8 cellular contexts compared by ENCODE assay signal in genomic region chr4:106809083-106809482, GRCh38.
DNase-seq lines count a peak whose midpoint lies in the region; TF ChIP-seq lines count a peak whose summit lies in the region.

No MANE protein-coding gene starts in this region.

- peaks cover 3% of the 10 kb centered on the region; the same call in 1 of the 2 replicates for H3K27me3 ChIP-seq in SJCRH30
- H3K27me3 ChIP-seq in CD8-positive, alpha-beta memory T cell (ENCODE audit: insufficient read depth, low read length, poor library complexity, severe bottlenecking), result no peaks in the 10 kb centered on the region

- peaks cover 24% of the 10 kb centered on the region for H3K4me1 Mint-ChIP-seq in HFFc6 (ENCODE audit: low read depth)
- no peaks in the 10 kb centered on the region for H3K4me1 Mint-ChIP-seq in CD8-positive, alpha-beta memory T cell

- peaks cover 1% of the 10 kb centered on the region; the same call in 1 of the 2 replicates for H3K27me3 Mint-ChIP-seq in HFFc6 (ENCODE audit: insufficient read depth)
- no peaks in the 10 kb centered on the region for H3K27me3 Mint-ChIP-seq in CD8-positive, alpha-beta memory T cell

- no peak overlapping the region for H3K4me3 Mint-ChIP-seq in HFFc6
- no peak overlapping the region for H3K4me3 Mint-ChIP-seq in CD8-positive, alpha-beta memory T cell

- CTCF ChIA-PET in CD8-positive, alpha-beta memory T cell (lab: Charles Lee), result no interaction called here

- no peaks in the 10 kb centered on the region for H3K36me3 ChIP-seq in SJCRH30
- H3K36me3 ChIP-seq in CD8-positive, alpha-beta memory T cell (ENCODE audit: insufficient read depth, low read length), result no peaks in the 10 kb centered on the region

- no peaks in the 10 kb centered on the region for H3K36me3 Mint-ChIP-seq in HFFc6 (ENCODE audit: low read depth)
- no peaks in the 10 kb centered on the region for H3K36me3 Mint-ChIP-seq in CD8-positive, alpha-beta memory T cell

- DNase-seq in AG09309 (ENCODE audit: low read depth) (no peak), HFFc6 (peak; percentile 67), SJCRH30 (peak; percentile 5 to 51), hepatic stellate cell (ENCODE audit: low spot score) (peak; percentile 7), ecto neural progenitor cell (ENCODE audit: low spot score) (no peak)
- no peak for DNase-seq in stimulated activated CD4-positive, alpha-beta T cell treated with anti-CD3 and anti-CD28 coated beads, Interleukin-15, amount 100 ng/mL, for 24 hours
- no peak for DNase-seq in stimulated activated naive CD4-positive, alpha-beta T cell treated with Interleukin-2 at 50 U/mL for 16 hours (lab: John Stamatoyannopoulos, UW)
- DNase-seq in CD8-positive, alpha-beta memory T cell, result no peak

- no peak overlapping the region for H3K4me3 ChIP-seq in AG09309 (ENCODE audit: control insufficient read depth, low read depth, low read length)
- no peak overlapping the region for H3K4me3 ChIP-seq in SJCRH30
- no peak overlapping the region for H3K4me3 ChIP-seq in CD8-positive, alpha-beta memory T cell (ENCODE audit: low read length)

- TF ChIP-seq CTCF in AG09309 (IDR thresholded peaks at IDR 0.05; ENCODE audit: control insufficient read depth, insufficient read depth, low read depth, low read length, missing control alignments), result peak; percentile 63
- TF ChIP-seq CTCF in HFFc6 (IDR thresholded peaks at IDR 0.05), result peak; percentile 76

- POLR2A ChIA-PET in CD8-positive, alpha-beta memory T cell (lab: Charles Lee), result no interaction called here

- H3K4me1 ChIP-seq in SJCRH30, result no peaks in the 10 kb centered on the region
- H3K4me1 ChIP-seq in CD8-positive, alpha-beta memory T cell (ENCODE audit: insufficient read depth, low read length), result no peaks in the 10 kb centered on the region

- H3K27ac Mint-ChIP-seq in HFFc6, result no peak overlapping the region
- H3K27ac Mint-ChIP-seq in CD8-positive, alpha-beta memory T cell, result no peak overlapping the region

- no peaks in the 10 kb centered on the region for H3K9me3 ChIP-seq in SJCRH30 (replicated peaks)
- no peaks in the 10 kb centered on the region for H3K9me3 ChIP-seq in CD8-positive, alpha-beta memory T cell (ENCODE audit: low read length)

- H3K27ac ChIP-seq in SJCRH30, result no peak overlapping the region
- H3K27ac ChIP-seq in CD8-positive, alpha-beta memory T cell (ENCODE audit: low read depth, low read length), result no peak overlapping the region

- no peaks in the 10 kb centered on the region for H3K9me3 Mint-ChIP-seq in HFFc6
- peaks cover 0 to 6% (median 2%) of the 10 kb centered on the region in 5 donors for H3K9me3 Mint-ChIP-seq in CD8-positive, alpha-beta memory T cell

Comparison
In these comparisons a context has a peak if more than half of its experiments do, and no peak if none do; other contexts are left out.
1. DNase-seq: peak in HFFc6 (single experiment), SJCRH30 (2 of 2) and hepatic stellate cell (single experiment); none in AG09309 (single experiment), stimulated activated CD4-positive, alpha-beta T cell treated with anti-CD3 and anti-CD28 coated beads, Interleukin-15, amount 100 ng/mL, for 24 hours (single experiment), stimulated activated naive CD4-positive, alpha-beta T cell treated with Interleukin-2 at 50 U/mL for 16 hours (single experiment), ecto neural progenitor cell (single experiment) and CD8-positive, alpha-beta memory T cell (0 of 5).